In genomic region chr17:74325743-74326379, GRCh38 we compare ENCODE assay signal across 8 cellular contexts. TPM values are rescaled to one million over a fixed set of nuclear protein-coding genes. Genes with fewer than 3 reads are reported as not detected.
DNase-seq lines count a peak whose midpoint lies in the region; ATAC-seq and TF ChIP-seq lines count a peak whose summit lies in the region.

A gene with protein sequence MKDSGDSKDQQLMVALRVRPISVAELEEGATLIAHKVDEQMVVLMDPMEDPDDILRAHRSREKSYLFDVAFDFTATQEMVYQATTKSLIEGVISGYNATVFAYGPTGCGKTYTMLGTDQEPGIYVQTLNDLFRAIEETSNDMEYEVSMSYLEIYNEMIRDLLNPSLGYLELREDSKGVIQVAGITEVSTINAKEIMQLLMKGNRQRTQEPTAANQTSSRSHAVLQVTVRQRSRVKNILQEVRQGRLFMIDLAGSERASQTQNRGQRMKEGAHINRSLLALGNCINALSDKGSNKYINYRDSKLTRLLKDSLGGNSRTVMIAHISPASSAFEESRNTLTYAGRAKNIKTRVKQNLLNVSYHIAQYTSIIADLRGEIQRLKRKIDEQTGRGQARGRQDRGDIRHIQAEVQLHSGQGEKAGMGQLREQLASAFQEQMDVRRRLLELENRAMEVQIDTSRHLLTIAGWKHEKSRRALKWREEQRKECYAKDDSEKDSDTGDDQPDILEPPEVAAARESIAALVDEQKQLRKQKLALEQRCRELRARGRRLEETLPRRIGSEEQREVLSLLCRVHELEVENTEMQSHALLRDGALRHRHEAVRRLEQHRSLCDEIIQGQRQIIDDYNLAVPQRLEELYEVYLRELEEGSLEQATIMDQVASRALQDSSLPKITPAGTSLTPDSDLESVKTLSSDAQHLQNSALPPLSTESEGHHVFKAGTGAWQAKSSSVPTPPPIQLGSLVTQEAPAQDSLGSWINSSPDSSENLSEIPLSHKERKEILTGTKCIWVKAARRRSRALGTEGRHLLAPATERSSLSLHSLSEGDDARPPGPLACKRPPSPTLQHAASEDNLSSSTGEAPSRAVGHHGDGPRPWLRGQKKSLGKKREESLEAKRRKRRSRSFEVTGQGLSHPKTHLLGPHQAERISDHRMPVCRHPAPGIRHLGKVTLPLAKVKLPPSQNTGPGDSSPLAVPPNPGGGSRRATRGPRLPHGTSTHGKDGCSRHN (plus strand): TSS chr17:74326226. CDS start chr17:74326350, 124 bp downstream.

- H3K4me1 Mint-ChIP-seq in activated T-cell treated with anti-CD3 and anti-CD28 coated beads, Interleukin-2, amount 50 U/mL, for 72 hours (ENCODE audit: low read depth), result peaks cover 8% of the 10 kb centered on the region

- intact Hi-C loops in left cardiac atrium (cut with DNase I), result no loop called here

- H3K27me3 Mint-ChIP-seq in activated T-cell treated with anti-CD3 and anti-CD28 coated beads, Interleukin-2, amount 50 U/mL, for 72 hours (ENCODE audit: low read depth), result peaks cover 21% of the 10 kb centered on the region

- H3K27ac ChIP-seq in rectal smooth muscle tissue (ENCODE audit: low read depth, low read length) (no peak within 1 kb of the TSS), urinary bladder (ENCODE audit: low read depth) (no peak within 1 kb of the TSS)

- H3K36me3 ChIP-seq in rectal smooth muscle tissue (ENCODE audit: control insufficient read depth, insufficient read depth, low read length) (no peaks in the 10 kb centered on the region), urinary bladder (ENCODE audit: insufficient read depth) (no peaks in the 10 kb centered on the region)

- H3K4me1 ChIP-seq in rectal smooth muscle tissue (ENCODE audit: control insufficient read depth, insufficient read depth, low read length) (no peaks in the 10 kb centered on the region), urinary bladder (ENCODE audit: insufficient read depth) (no peaks in the 10 kb centered on the region)

- H3K9ac ChIP-seq in rectal smooth muscle tissue (ENCODE audit: low read length), result no peak within 1 kb of the TSS

- ATAC-seq in activated T-cell treated with anti-CD3 and anti-CD28 coated beads, Interleukin-2, amount 50 U/mL, for 72 hours (replicated peaks in 1 of 2), result peak; percentile 92 to 95
- ATAC-seq in left cardiac atrium, result peak; percentile 84 to 94

- H3K27ac Mint-ChIP-seq in activated T-cell treated with anti-CD3 and anti-CD28 coated beads, Interleukin-2, amount 50 U/mL, for 72 hours, result no peak within 1 kb of the TSS

- TF ChIP-seq CTCF in GM13976 (IDR thresholded peaks at IDR 0.05; ENCODE audit: borderline replicate concordance, control extremely low read depth, extremely low read depth, insufficient read depth, missing control alignments), result no peak

- H3K9me3 Mint-ChIP-seq in activated T-cell treated with anti-CD3 and anti-CD28 coated beads, Interleukin-2, amount 50 U/mL, for 72 hours, result no peaks in the 10 kb centered on the region

- 3% methylated on average over 73 of the region's 73 CpGs for WGBS in urinary bladder

- H3K27me3 ChIP-seq in rectal smooth muscle tissue (ENCODE audit: control insufficient read depth, insufficient read depth, low read length), result no peaks in the 10 kb centered on the region

- H3K4me3 ChIP-seq in rectal smooth muscle tissue (ENCODE audit: low read length), result peak within 1 kb of the TSS; percentile 57
- H3K4me3 ChIP-seq in urinary bladder (ENCODE audit: low read depth, low read length), result peak within 1 kb of the TSS; percentile 23

- in situ Hi-C loops in GM13976 (cut with MboI; ENCODE audit: low sequenced_read_pairs, unreplicated experiment), result no loop called here

- H3K36me3 Mint-ChIP-seq in activated T-cell treated with anti-CD3 and anti-CD28 coated beads, Interleukin-2, amount 50 U/mL, for 72 hours (ENCODE audit: insufficient read depth in 2 of 2), result no peaks in the 10 kb centered on the region

- peak within 1 kb of the TSS; percentile 42 to 62 for H3K4me3 Mint-ChIP-seq in activated T-cell treated with anti-CD3 and anti-CD28 coated beads, Interleukin-2, amount 50 U/mL, for 72 hours

- DNase-seq in GM13976 (ENCODE audit: low spot score) (peak; percentile 91), NCI-H1092 (lab: John Stamatoyannopoulos, UW) (peak; percentile 25), left cardiac atrium (peak; percentile 69), foreskin melanocyte (no peak), kidney tubule cell (ENCODE audit: low spot score) (no peak)
- DNase-seq in activated T-cell treated with anti-CD3 and anti-CD28 coated beads, Interleukin-2, amount 50 U/mL, for 72 hours, result peak; percentile 64 to 70

RNA-seq across cellular contexts. Expression of the gene that starts here (rescaled TPM):
- total RNA-seq in activated T-cell treated with anti-CD3 and anti-CD28 coated beads, Interleukin-2, amount 50 U/mL, for 72 hours, result under 1 TPM in 1 of 2 donors, not detected in 1; 0.25 TPM
- total RNA-seq in left cardiac atrium, result 1 to 10 TPM in 1 of 2 donors, under 1 TPM in 1; 0.62 to 1.6 TPM
- 0.32 TPM for total RNA-seq in urinary bladder
- polyA plus RNA-seq in urinary bladder, result 1.4 TPM

Comparison
In these comparisons a context has a peak if more than half of its experiments do, and no peak if none do; other contexts are left out.
1. Peak in DNase-seq and ATAC-seq in activated T-cell treated with anti-CD3 and anti-CD28 coated beads, Interleukin-2, amount 50 U/mL, for 72 hours; RNA of the gene not detected or under 1 TPM.
2. DNase-seq: peak in GM13976 (single experiment), NCI-H1092 (single experiment) and left cardiac atrium (single experiment); none in foreskin melanocyte (single experiment) and kidney tubule cell (single experiment).